24 cellular contexts compared by ENCODE assay signal in the genomic region with DNA sequence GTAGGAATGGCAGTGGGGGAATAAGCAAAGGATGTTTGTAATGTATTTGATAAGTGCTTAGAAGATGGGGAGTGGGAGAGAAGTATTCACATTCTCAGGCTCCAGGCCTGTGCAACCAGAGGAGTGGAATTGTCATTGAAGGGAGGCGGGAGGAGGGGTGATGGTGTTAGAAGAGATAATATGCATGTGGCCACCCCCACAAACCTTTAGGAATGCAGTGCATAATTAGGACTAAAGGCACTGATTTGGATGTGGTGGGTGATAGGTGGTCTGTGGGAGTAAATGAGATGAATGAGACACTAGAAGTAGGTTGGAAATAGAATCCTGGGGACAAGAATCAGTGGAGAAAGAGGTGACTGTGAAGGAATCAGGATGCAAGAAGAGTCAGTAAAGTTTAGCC. TPM values are rescaled to one million over a fixed set of nuclear protein-coding genes. Genes with fewer than 3 reads are reported as not detected.
DNase-seq lines count a peak whose midpoint lies in the region; ATAC-seq and TF ChIP-seq lines count a peak whose summit lies in the region.
"Had no signal": no experiment of that assay in that cellular context is flagged by ENCODE, and none has a peak within 500 bp of the region (broad histone marks: within the 10 kb centered on the region; RNA-seq: fewer than 3 reads in every experiment).

No MANE protein-coding gene starts in this region.

- TF ChIP-seq EP300 in SK-N-SH (IDR thresholded peaks at IDR 0.05; ENCODE audit: borderline replicate concordance in 1 of 2, low read depth in 1 of 2, low read length in 1 of 2), result no peak

- intact Hi-C loops in MCF 10A (cut with micrococcal nuclease), result no loop called here

- H3K4me2 ChIP-seq in SK-N-SH, result no peak overlapping the region
- H3K4me2 ChIP-seq: BLaER1 treated with 17β-estradiol and CSF1 and Interleukin-3, amounts not matched to agents 10 nM and 100 nM had no signal

- TF ChIP-seq CTCF in SK-N-SH (IDR thresholded peaks at IDR 0.05) (no peak), HEK293 (tag by site-specific recombination; IDR thresholded peaks at IDR 0.05) (no peak), endothelial cell (IDR thresholded peaks at IDR 0.05; ENCODE audit: unreplicated experiment) (no peak), MCF 10A (IDR thresholded peaks at IDR 0.05; ENCODE audit: unreplicated experiment) (no peak)

- H3K4me3 ChIP-seq in SK-N-SH (ENCODE audit: low read depth in 2 of 2, low read length in 1 of 2) (no peak overlapping the region), HEK293 (ENCODE audit: low read depth, low read length) (no peak overlapping the region)
- H3K4me3 ChIP-seq: BLaER1 treated with 17β-estradiol and CSF1 and Interleukin-3, amounts not matched to agents 10 nM and 100 nM; HAP-1; SJSA1 had no signal

- H3K9me3 Mint-ChIP-seq in endothelial cell (ENCODE audit: unreplicated experiment) (no peaks in the 10 kb centered on the region), MCF 10A (ENCODE audit: unreplicated experiment) (no peaks in the 10 kb centered on the region)
- no peaks in the 10 kb centered on the region for H3K9me3 Mint-ChIP-seq in stimulated activated effector memory CD8-positive, alpha-beta T cell treated with anti-CD3 and anti-CD28 coated beads, Interleukin-12 subunit alpha, Interleukin-12 subunit beta, amount 100 ng/mL, for 72 hours
- H3K9me3 Mint-ChIP-seq: CD8-positive, alpha-beta T cell had no signal

- H3K27me3 ChIP-seq in SK-N-SH (ENCODE audit: insufficient read depth), result no peaks in the 10 kb centered on the region
- H3K27me3 ChIP-seq: BLaER1 treated with 17β-estradiol and CSF1 and Interleukin-3, amounts not matched to agents 10 nM and 100 nM; SJSA1 had no signal

- H3F3A ChIP-seq in SK-N-SH (replicated peaks; ENCODE audit: insufficient read depth), result peaks cover 4% of the 10 kb centered on the region

- no peak overlapping the region for H2AFZ ChIP-seq in SK-N-SH (ENCODE audit: low read depth)

- CTCF ChIA-PET in SK-N-SH (lab: Yijun Ruan, JAX) (interaction anchor here (5.7 kb wide), 1 partner anchor 11 kb away, joined by 66 read pairs; no protein-coding TSS in a partner anchor), HEK293 (lab: Yijun Ruan, JAX) (interaction anchor here (1.2 kb wide), 1 partner anchor 10 kb away, joined by 3 read pairs; no protein-coding TSS in a partner anchor), MCF 10A (lab: Yijun Ruan, JAX) (interaction anchor here (0.6 to 2.5 kb wide), 2 partner anchors 11 to 84 kb away, joined by 3 to 10 read pairs; no protein-coding TSS in a partner anchor)

- H3K36me3 ChIP-seq in SK-N-SH (replicated peaks in 1 of 2; ENCODE audit: control insufficient read depth in 1 of 2, insufficient read depth in 2 of 2, low read length in 1 of 2) (peaks cover 72 to 74% of the 10 kb centered on the region in 2 experiments), HEK293 (ENCODE audit: control insufficient read depth in 2 of 2, insufficient read depth in 1 of 2, low read length in 2 of 2) (peaks cover 88 to 94% of the 10 kb centered on the region in 2 experiments)

- H3K4me1 ChIP-seq in SK-N-SH (ENCODE audit: control insufficient read depth in 1 of 2, insufficient read depth in 2 of 2, low read depth in 1 of 2, low read length in 1 of 2), result no peaks in the 10 kb centered on the region
- no peaks in the 10 kb centered on the region for H3K4me1 ChIP-seq in HEK293 (ENCODE audit: control insufficient read depth, insufficient read depth, low read length)
- H3K4me1 ChIP-seq: SJSA1 had no signal

- H3K4me3 Mint-ChIP-seq in endothelial cell (ENCODE audit: unreplicated experiment) (peak overlapping the region; percentile 1), MCF 10A (ENCODE audit: unreplicated experiment) (no peak overlapping the region)
- no peak overlapping the region for H3K4me3 Mint-ChIP-seq in stimulated activated effector memory CD8-positive, alpha-beta T cell treated with anti-CD3 and anti-CD28 coated beads, Interleukin-12 subunit alpha, Interleukin-12 subunit beta, amount 100 ng/mL, for 72 hours
- H3K4me3 Mint-ChIP-seq: CD8-positive, alpha-beta T cell had no signal

- no peak overlapping the region for H3K27ac ChIP-seq in SK-N-SH (ENCODE audit: low read depth in 2 of 2, low read length in 1 of 2)
- no peak overlapping the region for H3K27ac ChIP-seq in HEK293 (ENCODE audit: extremely low read depth, low read depth, low read length)
- H3K27ac ChIP-seq: 22Rv1; BLaER1 treated with 17β-estradiol and CSF1 and Interleukin-3, amounts not matched to agents 10 nM and 100 nM; HL-60; SJSA1 had no signal

- H3K36me3 Mint-ChIP-seq in endothelial cell (ENCODE audit: low read depth, unreplicated experiment) (peaks cover 20% of the 10 kb centered on the region), MCF 10A (ENCODE audit: insufficient read depth, unreplicated experiment) (peaks cover 91% of the 10 kb centered on the region)
- peaks cover 100% of the 10 kb centered on the region for H3K36me3 Mint-ChIP-seq in stimulated activated effector memory CD8-positive, alpha-beta T cell treated with anti-CD3 and anti-CD28 coated beads, Interleukin-12 subunit alpha, Interleukin-12 subunit beta, amount 100 ng/mL, for 72 hours

- H4K20me1 ChIP-seq in SK-N-SH (ENCODE audit: insufficient read depth), result no peaks in the 10 kb centered on the region

- WGBS in SK-N-SH (ENCODE audit: low lambda C conversion rate), result 96% methylated on average over 1 of the region's 1 CpG

- H3K9ac ChIP-seq in SK-N-SH, result no peak overlapping the region
- H3K9ac ChIP-seq: BLaER1 treated with 17β-estradiol and CSF1 and Interleukin-3, amounts not matched to agents 10 nM and 100 nM had no signal

- no TSS peak for BruUV-seq in MCF 10A (replicated peaks; lab: Mats Ljungman, UMichigan)

- no peaks in the 10 kb centered on the region for H3K27me3 Mint-ChIP-seq in endothelial cell (ENCODE audit: unreplicated experiment)
- no peaks in the 10 kb centered on the region for H3K27me3 Mint-ChIP-seq in MCF 10A (ENCODE audit: insufficient read depth, unreplicated experiment)

- H3K27ac Mint-ChIP-seq in endothelial cell (ENCODE audit: unreplicated experiment) (no peak overlapping the region), MCF 10A (ENCODE audit: low read depth, unreplicated experiment) (no peak overlapping the region)
- peak overlapping the region; percentile 2 for H3K27ac Mint-ChIP-seq in stimulated activated effector memory CD8-positive, alpha-beta T cell treated with anti-CD3 and anti-CD28 coated beads, Interleukin-12 subunit alpha, Interleukin-12 subunit beta, amount 100 ng/mL, for 72 hours
- H3K27ac Mint-ChIP-seq: CD8-positive, alpha-beta T cell had no signal

- H3K79me2 ChIP-seq in SK-N-SH (ENCODE audit: insufficient read depth), result no peaks in the 10 kb centered on the region; the same call in 1 of the 2 replicates

- ATAC-seq in SK-N-SH treated with all-trans-retinoic acid at 6 μM for 48 hours, result no peak
- no peak for ATAC-seq in stimulated activated effector memory CD8-positive, alpha-beta T cell treated with anti-CD3 and anti-CD28 coated beads, Interleukin-12 subunit alpha, Interleukin-12 subunit beta, amount 100 ng/mL, for 72 hours
- ATAC-seq: CD8-positive, alpha-beta T cell; Right ventricle myocardium inferior had no signal

- no peak for DNase-seq in SK-N-SH
- no peak for DNase-seq in endothelial cell (ENCODE audit: low spot score)
- no peak for DNase-seq in stimulated activated effector memory CD8-positive, alpha-beta T cell treated with anti-CD3 and anti-CD28 coated beads, Interleukin-12 subunit alpha, Interleukin-12 subunit beta, amount 100 ng/mL, for 72 hours (ENCODE audit: low spot score in 2 of 2)
- no peak for DNase-seq in MCF 10A (ENCODE audit: unreplicated experiment)
- DNase-seq in NCI-H345 (lab: John Stamatoyannopoulos, UW), result no peak
- DNase-seq in activated CD8-positive, alpha-beta memory T cell treated with anti-CD3 and anti-CD28 coated beads, Interleukin-2, amount 50 U/mL, for 4 hours, result no peak
- DNase-seq: ACHN; CD8-positive, alpha-beta T cell; DMS153; KG1; NCI-H1105; NCI-H146; NCI-H2029; NCI-H226; NCI-H524 treated with DMSO at 0.1 percent for 48 hours; NCI-H82 had no signal

- POLR2A ChIA-PET in SK-N-SH (lab: Yijun Ruan, JAX), result no interaction called here
- POLR2A ChIA-PET in HEK293 (lab: Yijun Ruan, JAX), result no interaction called here
- POLR2A ChIA-PET in MCF 10A (lab: Yijun Ruan, JAX), result no interaction called here

- no peaks in the 10 kb centered on the region for H3K9me2 ChIP-seq in SK-N-SH

- no peaks in the 10 kb centered on the region for H3K9me3 ChIP-seq in SK-N-SH
- no peaks in the 10 kb centered on the region for H3K9me3 ChIP-seq in HEK293 (ENCODE audit: control insufficient read depth, insufficient read depth, low read depth, low read length)
- H3K9me3 ChIP-seq: HAP-1, SJSA1 had no signal

- TF ChIP-seq RAD21 in SK-N-SH (IDR thresholded peaks at IDR 0.05; ENCODE audit: low read length), result no peak

- no peaks in the 10 kb centered on the region for H3K4me1 Mint-ChIP-seq in endothelial cell (ENCODE audit: unreplicated experiment)
- H3K4me1 Mint-ChIP-seq in stimulated activated effector memory CD8-positive, alpha-beta T cell treated with anti-CD3 and anti-CD28 coated beads, Interleukin-12 subunit alpha, Interleukin-12 subunit beta, amount 100 ng/mL, for 72 hours, result peaks cover 14% of the 10 kb centered on the region
- H3K4me1 Mint-ChIP-seq in MCF 10A (ENCODE audit: insufficient read depth, unreplicated experiment), result no peaks in the 10 kb centered on the region

TF ChIP-seq in SK-N-SH, 30 proteins besides CTCF, POLR2A, EP300 and RAD21 (continues in another document):
- no peak for TF ChIP-seq SMC3 (IDR thresholded peaks at IDR 0.05; ENCODE audit: low read depth, low read length)
- peak; percentile 4; the same call in 1 of the 2 replicates for TF ChIP-seq FOSL2 (IDR thresholded peaks at IDR 0.05; ENCODE audit: borderline replicate concordance, low read depth)
- no peak for TF ChIP-seq TEAD4 (IDR thresholded peaks at IDR 0.05; ENCODE audit: borderline replicate concordance, insufficient read depth)

TF ChIP-seq in HEK293, 187 proteins besides CTCF, POLR2A, EP300 and RAD21 (continues in another document):
- TF ChIP-seq HOXA7 (CRISPR knock-in tag; IDR thresholded peaks at IDR 0.05; ENCODE audit: borderline replicate concordance), result no peak

RNA-seq across cellular contexts. Expression of gene UTP18, which starts 27.1 kb away (rescaled TPM):
- 28.4 and 32.1 TPM in 2 replicates for polyA plus RNA-seq in SK-N-SH (2012; rRNA removed)
- 47.1 and 55.7 TPM in 2 replicates for polyA plus RNA-seq in SK-N-SH (2012; cell fraction: cytosol; rRNA removed)
- polyA plus RNA-seq in SK-N-SH (2012; cell fraction: nucleus; rRNA removed), result 22.8 and 29.5 TPM in 2 replicates
- 31.5 TPM for total RNA-seq in endothelial cell (ENCODE audit: unreplicated experiment)
- total RNA-seq in MCF 10A (2022), result 25.3 and 27.8 TPM in 2 replicates

RNA-seq across cellular contexts. Expression of gene MBTD1, which starts 27.6 kb away (rescaled TPM):
- polyA plus RNA-seq in SK-N-SH (2012; rRNA removed), result 4.6 and 6.9 TPM in 2 replicates
- 6.0 and 7.0 TPM in 2 replicates for polyA plus RNA-seq in SK-N-SH (2012; cell fraction: cytosol; rRNA removed)
- polyA plus RNA-seq in SK-N-SH (2012; cell fraction: nucleus; rRNA removed), result 9.7 and 20.6 TPM in 2 replicates
- total RNA-seq in endothelial cell (ENCODE audit: unreplicated experiment) (24.4 TPM), MCF 10A (2022) (7.4 and 7.7 TPM in 2 replicates)
